ENCODE assay signal across 21 cellular contexts in the genomic region with DNA sequence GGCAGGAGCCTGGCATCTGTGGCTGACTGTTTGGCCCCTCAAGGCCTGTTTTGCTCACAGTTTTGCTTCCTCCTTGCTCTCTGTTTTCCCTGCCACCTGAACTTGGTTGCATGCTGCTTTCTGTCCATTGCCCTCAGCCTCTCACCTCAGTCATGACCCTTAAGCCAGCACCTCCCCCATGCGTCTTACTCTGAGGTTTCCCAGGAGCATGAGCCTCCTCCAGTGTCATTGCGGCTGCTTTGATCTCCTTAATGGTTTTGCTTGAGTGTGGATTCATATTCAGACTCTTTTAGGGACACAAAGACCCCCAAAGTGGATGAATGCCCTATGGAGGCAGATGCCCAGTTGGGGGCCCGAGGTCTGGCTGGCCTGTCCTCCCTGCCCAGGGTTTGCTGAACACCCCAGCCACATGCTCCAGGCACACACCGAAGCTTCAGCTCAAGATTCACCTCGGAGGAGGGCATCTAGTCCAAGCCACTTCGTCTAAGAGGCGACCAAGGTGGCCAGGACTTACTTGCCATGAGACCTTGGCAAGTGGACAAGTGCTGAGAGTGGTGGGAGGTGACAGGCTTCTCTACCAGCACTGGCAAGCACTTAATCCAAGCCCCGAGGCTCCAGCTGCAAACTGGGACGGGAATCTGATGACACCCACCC.
DNase-seq lines count a peak whose midpoint lies in the region; ATAC-seq and TF ChIP-seq lines count a peak whose summit lies in the region.
"Had no signal": no experiment of that assay in that cellular context is flagged by ENCODE, and none has a peak within 500 bp of the region (broad histone marks: within the 10 kb centered on the region; RNA-seq: fewer than 3 reads in every experiment).

No MANE protein-coding gene starts in this region.

- no peaks in the 10 kb centered on the region for H3K4me1 Mint-ChIP-seq in activated CD8-positive, alpha-beta memory T cell treated with anti-CD3 and anti-CD28 coated beads, Interleukin-2, amount 10 ng/mL, durations not matched to agents 7 days and 5 days
- H3K4me1 Mint-ChIP-seq: B cell, GM23338 had no signal

- no peak for TF ChIP-seq CTCF in Peyer's patch (IDR thresholded peaks at IDR 0.05)

- H3K18ac ChIP-seq in neuronal stem cell (ENCODE audit: low read length), result peak overlapping the region; percentile 16

- H3K27me3 ChIP-seq in Peyer's patch (no peaks in the 10 kb centered on the region), neuronal stem cell (ENCODE audit: control insufficient read depth in 3 of 3, insufficient read depth in 3 of 3, low read depth in 1 of 3, low read length in 3 of 3) (peaks cover 0 to 28% (median 10%) of the 10 kb centered on the region in 3 experiments)
- H3K27me3 ChIP-seq: MG63 had no signal

- H3K27ac ChIP-seq in Peyer's patch, result no peak overlapping the region
- no peak overlapping the region for H3K27ac ChIP-seq in neuronal stem cell (replicated peaks; ENCODE audit: low read length)

- H3K4me3 ChIP-seq in Peyer's patch (no peak overlapping the region), neuronal stem cell (ENCODE audit: low read length in 2 of 2) (no peak overlapping the region)
- H3K4me3 ChIP-seq: GM23338, MG63 had no signal

- H3K4me1 ChIP-seq in Peyer's patch (no peaks in the 10 kb centered on the region), neuronal stem cell (ENCODE audit: control insufficient read depth in 2 of 2, insufficient read depth in 1 of 2, low read depth in 1 of 2, low read length in 2 of 2) (peaks cover 7 to 13% of the 10 kb centered on the region in 2 donors)

- no peak overlapping the region for H3K4me2 ChIP-seq in neuronal stem cell (ENCODE audit: insufficient read depth, low read length, poor library complexity, severe bottlenecking)
- H3K4me2 ChIP-seq: GM23338 had no signal

- H2AK5ac ChIP-seq in neuronal stem cell (ENCODE audit: low read depth, low read length), result peak overlapping the region; percentile 24

- no peak overlapping the region for H4K91ac ChIP-seq in neuronal stem cell (ENCODE audit: low read depth, low read length, poor library complexity)

- no peak overlapping the region for H2BK120ac ChIP-seq in neuronal stem cell (ENCODE audit: low read depth, low read length)

- peaks cover 6% of the 10 kb centered on the region for H3K27me3 Mint-ChIP-seq in activated CD8-positive, alpha-beta memory T cell treated with anti-CD3 and anti-CD28 coated beads, Interleukin-2, amount 10 ng/mL, durations not matched to agents 7 days and 5 days

- H3K9me3 ChIP-seq in Peyer's patch (no peaks in the 10 kb centered on the region), neuronal stem cell (replicated peaks in 1 of 2; ENCODE audit: control insufficient read depth in 2 of 2, insufficient read depth in 1 of 2, low read depth in 1 of 2, low read length in 2 of 2) (peaks cover 0 to 2% of the 10 kb centered on the region in 2 donors)
- H3K9me3 ChIP-seq: MG63 had no signal

- H3K4ac ChIP-seq in neuronal stem cell (ENCODE audit: low read length), result no peak overlapping the region

- H2AFZ ChIP-seq in neuronal stem cell (ENCODE audit: low read length), result no peak overlapping the region
- H2AFZ ChIP-seq: GM23338 had no signal

- H3K14ac ChIP-seq in neuronal stem cell (ENCODE audit: low read length), result no peak overlapping the region

- H3K36me3 Mint-ChIP-seq in activated CD8-positive, alpha-beta memory T cell treated with anti-CD3 and anti-CD28 coated beads, Interleukin-2, amount 10 ng/mL, durations not matched to agents 7 days and 5 days, result no peaks in the 10 kb centered on the region

- TF ChIP-seq POLR2A in Peyer's patch (IDR thresholded peaks at IDR 0.05) (no peak), erythroblast (IDR thresholded peaks at IDR 0.05; ENCODE audit: low read length) (no peak)

- H3K27ac Mint-ChIP-seq in activated CD8-positive, alpha-beta memory T cell treated with anti-CD3 and anti-CD28 coated beads, Interleukin-2, amount 10 ng/mL, durations not matched to agents 7 days and 5 days, result no peak overlapping the region
- H3K27ac Mint-ChIP-seq: B cell, GM23338 had no signal

- no peak overlapping the region for H2BK12ac ChIP-seq in neuronal stem cell (ENCODE audit: low read length)

- no peak for ATAC-seq in activated CD8-positive, alpha-beta memory T cell treated with anti-CD3 and anti-CD28 coated beads, Interleukin-2, amount 10 ng/mL, durations not matched to agents 7 days and 5 days
- ATAC-seq in GM18870 (IDR thresholded peaks at IDR 0.05; ENCODE audit: unreplicated experiment) (no peak), HG03159 (IDR thresholded peaks at IDR 0.05; ENCODE audit: unreplicated experiment) (no peak)
- ATAC-seq: GM23338, HCT116 had no signal

- CTCF ChIA-PET in activated CD8-positive, alpha-beta memory T cell treated with anti-CD3 and anti-CD28 coated beads, Interleukin-2, amount 10 ng/mL, durations not matched to agents 7 days and 5 days (lab: Charles Lee), result no interaction called here

- no CpG with 5 or more reads among the region's 9 CpGs for WGBS in neuronal stem cell (ENCODE audit: extremely low coverage in 2 of 2, insufficient read length in 2 of 2, insufficient replicate concordance in 1 of 2), 2 donors

- no peak overlapping the region for H3K9ac ChIP-seq in neuronal stem cell (ENCODE audit: low read depth, low read length, poor library complexity)

- H3K36me3 ChIP-seq in Peyer's patch (no peaks in the 10 kb centered on the region), neuronal stem cell (replicated peaks in 1 of 2; ENCODE audit: control insufficient read depth in 2 of 2, insufficient read depth in 2 of 2, low read length in 2 of 2) (no peaks in the 10 kb centered on the region)
- H3K36me3 ChIP-seq: MG63 had no signal

- H4K8ac ChIP-seq in neuronal stem cell (ENCODE audit: low read depth, low read length), result no peak overlapping the region

- no peak overlapping the region for H3K4me3 Mint-ChIP-seq in activated CD8-positive, alpha-beta memory T cell treated with anti-CD3 and anti-CD28 coated beads, Interleukin-2, amount 10 ng/mL, durations not matched to agents 7 days and 5 days
- H3K4me3 Mint-ChIP-seq: B cell, GM23338 had no signal

- H3K23ac ChIP-seq in neuronal stem cell (ENCODE audit: low read depth, low read length, poor library complexity), result no peak overlapping the region

- no peaks in the 10 kb centered on the region for H3K9me3 Mint-ChIP-seq in activated CD8-positive, alpha-beta memory T cell treated with anti-CD3 and anti-CD28 coated beads, Interleukin-2, amount 10 ng/mL, durations not matched to agents 7 days and 5 days (ENCODE audit: low read depth)
- H3K9me3 Mint-ChIP-seq: GM23338 had no signal

- DNase-seq in activated CD8-positive, alpha-beta memory T cell treated with anti-CD3 and anti-CD28 coated beads, Interleukin-2, amount 10 ng/mL, durations not matched to agents 7 days and 5 days, result peak; percentile 35
- no peak for DNase-seq in activated CD8-positive, alpha-beta memory T cell treated with anti-CD3 and anti-CD28 coated beads, Interleukin-2, amount 50 U/mL, for 4 hours
- DNase-seq in Peyer's patch, result peak in 2 of 3 donors; percentile 24 to 32
- DNase-seq in neuronal stem cell (ENCODE audit: low spot score), result no peak
- DNase-seq in ureter (ENCODE audit: low spot score), result peak; percentile 35
- DNase-seq in erythroblast (lab: John Stamatoyannopoulos, UW), result no peak
- DNase-seq: 8988T; GDM1; Kasumi-1; MG63; NCI-H1048; NCI-H2081; NCI-H446 treated with DMSO at 0.1 percent for 48 hours; NCI-H748 treated with DMSO at 0.1 percent for 48 hours; NK-92 treated with Interleukin-12 subunit alpha and Interleukin-12 subunit beta, amount 100 ng/mL, for 24 hours; SHP77 had no signal

- H3K79me1 ChIP-seq in neuronal stem cell (ENCODE audit: low read depth, low read length), result peaks cover 1% of the 10 kb centered on the region

- peak overlapping the region; percentile 79 for H2BK5ac ChIP-seq in neuronal stem cell (ENCODE audit: low read length)

- no peak overlapping the region for H2BK15ac ChIP-seq in neuronal stem cell (ENCODE audit: low read length)

Comparison
In these comparisons a context has a peak if more than half of its experiments do, and no peak if none do; other contexts are left out.
1. DNase-seq: peak in activated CD8-positive, alpha-beta memory T cell treated with anti-CD3 and anti-CD28 coated beads, Interleukin-2, amount 10 ng/mL, durations not matched to agents 7 days and 5 days (single experiment), Peyer's patch (2 of 3) and ureter (single experiment); none in activated CD8-positive, alpha-beta memory T cell treated with anti-CD3 and anti-CD28 coated beads, Interleukin-2, amount 50 U/mL, for 4 hours (single experiment), neuronal stem cell (single experiment) and erythroblast (0 of 2).